In the genomic region with DNA sequence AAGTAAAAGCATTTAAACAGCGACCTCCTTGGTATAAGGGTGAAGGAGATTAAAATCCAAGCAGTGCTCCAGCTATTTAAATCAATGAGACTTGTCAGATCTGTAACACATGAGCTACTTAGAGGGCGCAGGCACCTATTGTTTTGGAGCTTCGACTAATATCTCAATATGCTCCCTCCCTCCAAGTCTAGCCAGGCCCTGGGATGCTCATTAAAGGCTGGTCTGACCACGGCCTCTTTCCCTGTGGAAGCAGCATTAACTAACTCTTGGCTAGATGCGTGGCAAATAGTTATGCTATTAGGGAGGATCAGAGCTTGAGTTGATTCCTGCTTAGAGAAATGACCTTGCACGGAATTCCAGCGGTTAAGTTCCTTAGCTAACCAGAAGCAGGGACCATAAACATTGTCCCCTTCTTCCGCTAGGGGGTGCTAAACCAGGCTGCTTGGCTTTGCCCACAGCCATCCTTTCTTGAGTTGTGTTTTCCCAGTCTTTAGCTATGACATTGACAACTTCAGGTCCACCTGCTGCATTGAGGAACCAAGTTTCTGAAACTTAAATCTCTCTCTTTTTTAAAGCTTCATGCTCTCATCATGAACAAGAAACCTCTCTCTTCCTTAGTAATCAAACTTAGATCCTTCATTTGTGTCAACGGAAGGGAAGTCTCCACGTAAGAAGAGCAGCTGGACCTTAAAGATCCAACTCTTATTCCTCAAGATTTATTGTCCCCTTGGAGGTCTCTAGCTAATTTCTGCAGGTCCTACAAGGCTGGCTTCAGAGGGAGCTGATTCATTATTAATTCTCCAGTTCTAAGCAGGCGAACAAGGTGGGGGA, we compare ENCODE assay signal across 10 cellular contexts.
A peak's percentile ranks its signal among the peaks of the same experiment; 100 is the strongest.
DNase-seq lines count a peak whose midpoint lies in the region; ATAC-seq, FAIRE-seq and TF ChIP-seq lines count a peak whose summit lies in the region.
"Had no signal": no experiment of that assay in that cellular context is flagged by ENCODE, and none has a peak within 500 bp of the region (broad histone marks: within the 10 kb centered on the region; RNA-seq: fewer than 3 reads in every experiment).

No MANE protein-coding gene starts in this region.

- FAIRE-seq in HepG2 (lab: Jason Lieb, UNC), result peak; percentile 78

- in situ Hi-C loops in KBM-7 (cut with MboI; ENCODE audit: low pct_unique_long_range_greater_than_20kb, low sequenced_read_pairs) (no loop called here), HepG2 (cut with HindIII; ENCODE audit: extremely low pct_ligation_motif_present, low pct_unique_long_range_greater_than_20kb) (no loop called here)

- no peak overlapping the region for H3K27ac ChIP-seq in HepG2 (ENCODE audit: extremely low read length, insufficient read depth, low read length)

- no peak overlapping the region for H3K27ac Mint-ChIP-seq in activated naive CD8-positive, alpha-beta T cell treated with anti-CD3 and anti-CD28 coated beads for 36 hours
- H3K27ac Mint-ChIP-seq: naive B cell; T-helper 1 cell treated with Interleukin-12 subunit alpha and Interleukin-12 subunit beta and Interleukin-4 antibody, amounts not matched to agents 30 μg/mL and 1 μg/mL, for 36 hours had no signal

- no peaks in the 10 kb centered on the region for H3K4me1 ChIP-seq in HepG2 (ENCODE audit: insufficient read depth, low read length)

- H3K4me1 Mint-ChIP-seq in activated naive CD8-positive, alpha-beta T cell treated with anti-CD3 and anti-CD28 coated beads for 36 hours, result no peaks in the 10 kb centered on the region

- no peak for TF ChIP-seq RAD21 in HepG2 (CRISPR knock-in tag; IDR thresholded peaks at IDR 0.05)

- peaks cover 0 to 4% of the 10 kb centered on the region in 2 experiments; a peak in 1 of 5 replicates for H3K27me3 ChIP-seq in HepG2 (ENCODE audit: control insufficient read depth in 1 of 2, insufficient read depth in 2 of 2, low read length in 2 of 2)

- H4K20me1 ChIP-seq in HepG2 (ENCODE audit: insufficient read depth, low read length), result no peaks in the 10 kb centered on the region

- peak; percentile 57 for TF ChIP-seq CTCF in HepG2 (CRISPR knock-in tag; IDR thresholded peaks at IDR 0.05)

- no peak overlapping the region for H3K9ac ChIP-seq in HepG2 (ENCODE audit: insufficient read depth, low read depth, low read length)

- POLR2A ChIA-PET in HepG2 (lab: Yijun Ruan, JAX), result no interaction called here

- H3K9me3 ChIP-seq in HepG2 (ENCODE audit: low read length), result no peaks in the 10 kb centered on the region

- H3K36me3 Mint-ChIP-seq in activated naive CD8-positive, alpha-beta T cell treated with anti-CD3 and anti-CD28 coated beads for 36 hours, result no peaks in the 10 kb centered on the region

- no peak for TF ChIP-seq POLR2A in HepG2 (IDR thresholded peaks at IDR 0.05; ENCODE audit: insufficient read depth in 1 of 2, low read depth in 2 of 2, low read length in 2 of 2)

- TF ChIP-seq EP300 in HepG2 (IDR thresholded peaks at IDR 0.05; ENCODE audit: low read depth in 2 of 2, low read length in 2 of 2) (no peak), HepG2 (CRISPR knock-in tag; IDR thresholded peaks at IDR 0.05; ENCODE audit: borderline replicate concordance) (no peak)

- no TSS peak for BruUV-seq in HepG2 (replicated peaks; lab: Mats Ljungman, UMichigan)

- WGBS in HepG2 (ENCODE audit: low lambda C conversion rate), result 34% methylated on average over 9 of the region's 11 CpGs

- CTCF ChIA-PET in HepG2 (lab: Yijun Ruan, JAX; ENCODE audit: low intra/inter-chr PET ratio, low total read pairs), result no interaction called here

- no peak overlapping the region for H2AFZ ChIP-seq in HepG2 (ENCODE audit: low read length)

- no peaks in the 10 kb centered on the region for H3K9me3 Mint-ChIP-seq in activated naive CD8-positive, alpha-beta T cell treated with anti-CD3 and anti-CD28 coated beads for 36 hours
- H3K9me3 Mint-ChIP-seq: T-helper 1 cell treated with Interleukin-12 subunit alpha and Interleukin-12 subunit beta and Interleukin-4 antibody, amounts not matched to agents 30 μg/mL and 1 μg/mL, for 36 hours had no signal

- H3K36me3 ChIP-seq in HepG2 (replicated peaks in 1 of 2; ENCODE audit: control insufficient read depth in 1 of 2, insufficient read depth in 2 of 2, low read length in 2 of 2), result no peaks in the 10 kb centered on the region

- no peaks in the 10 kb centered on the region for H3K79me2 ChIP-seq in HepG2 (ENCODE audit: insufficient read depth, low read length)

- H3K4me2 ChIP-seq in HepG2 (ENCODE audit: low read depth, low read length), result no peak overlapping the region

- intact Hi-C loops in HepG2 (cut with micrococcal nuclease; ENCODE audit: unreplicated experiment), result no loop called here

- peaks cover 24% of the 10 kb centered on the region for H3K27me3 Mint-ChIP-seq in activated naive CD8-positive, alpha-beta T cell treated with anti-CD3 and anti-CD28 coated beads for 36 hours

- H3K4me3 Mint-ChIP-seq in activated naive CD8-positive, alpha-beta T cell treated with anti-CD3 and anti-CD28 coated beads for 36 hours, result no peak overlapping the region
- H3K4me3 Mint-ChIP-seq: naive B cell; T-helper 1 cell treated with Interleukin-12 subunit alpha and Interleukin-12 subunit beta and Interleukin-4 antibody, amounts not matched to agents 30 μg/mL and 1 μg/mL, for 36 hours had no signal

- ATAC-seq in GM19324 (IDR thresholded peaks at IDR 0.05; ENCODE audit: low FRiP score, unreplicated experiment), result peak; percentile 68
- ATAC-seq in HepG2, result peak; percentile 84
- ATAC-seq in HG03135 (IDR thresholded peaks at IDR 0.05; ENCODE audit: unreplicated experiment), result no peak
- ATAC-seq in activated CD4-positive, CD25-positive, alpha-beta regulatory T cell treated with anti-CD3 and anti-CD28 coated beads, Interleukin-2, amount 50 U/mL, for 24 hours, result no peak

- DNase-seq in COLO829 (ENCODE audit: low spot score) (peak; percentile 43), KBM-7 (peak; percentile 42), HepG2 (ENCODE audit: low spot score) (peak; percentile 18)
- peak; percentile 5 for DNase-seq in activated naive CD8-positive, alpha-beta T cell treated with anti-CD3 and anti-CD28 coated beads for 36 hours
- no peak for DNase-seq in activated CD4-positive, CD25-positive, alpha-beta regulatory T cell (lab: John Stamatoyannopoulos, UW)
- DNase-seq: naive B cell had no signal

- no peak overlapping the region for H3K4me3 ChIP-seq in HepG2 (replicated peaks in 1 of 3; ENCODE audit: insufficient read depth in 1 of 3, low read depth in 2 of 3, low read length in 3 of 3)

TF ChIP-seq in HepG2, 621 proteins besides CTCF, POLR2A, EP300 and RAD21 (continues in another document):
- TF ChIP-seq MAF1 (CRISPR knock-in tag; IDR thresholded peaks at IDR 0.05; ENCODE audit: borderline replicate concordance) (no peak), ATF7 (IDR thresholded peaks at IDR 0.05) (no peak), ATF7 (CRISPR knock-in tag; IDR thresholded peaks at IDR 0.05) (no peak), ZNF672 (CRISPR knock-in tag; IDR thresholded peaks at IDR 0.05) (no peak), SOX5 (CRISPR knock-in tag; IDR thresholded peaks at IDR 0.05; ENCODE audit: borderline replicate concordance) (no peak), CBX1 (IDR thresholded peaks at IDR 0.05; ENCODE audit: low read depth) (no peak), ZSCAN12 (CRISPR knock-in tag; IDR thresholded peaks at IDR 0.05) (no peak), SCMH1 (CRISPR knock-in tag; IDR thresholded peaks at IDR 0.05; ENCODE audit: borderline replicate concordance) (no peak)
- TF ChIP-seq, protein P1, sequence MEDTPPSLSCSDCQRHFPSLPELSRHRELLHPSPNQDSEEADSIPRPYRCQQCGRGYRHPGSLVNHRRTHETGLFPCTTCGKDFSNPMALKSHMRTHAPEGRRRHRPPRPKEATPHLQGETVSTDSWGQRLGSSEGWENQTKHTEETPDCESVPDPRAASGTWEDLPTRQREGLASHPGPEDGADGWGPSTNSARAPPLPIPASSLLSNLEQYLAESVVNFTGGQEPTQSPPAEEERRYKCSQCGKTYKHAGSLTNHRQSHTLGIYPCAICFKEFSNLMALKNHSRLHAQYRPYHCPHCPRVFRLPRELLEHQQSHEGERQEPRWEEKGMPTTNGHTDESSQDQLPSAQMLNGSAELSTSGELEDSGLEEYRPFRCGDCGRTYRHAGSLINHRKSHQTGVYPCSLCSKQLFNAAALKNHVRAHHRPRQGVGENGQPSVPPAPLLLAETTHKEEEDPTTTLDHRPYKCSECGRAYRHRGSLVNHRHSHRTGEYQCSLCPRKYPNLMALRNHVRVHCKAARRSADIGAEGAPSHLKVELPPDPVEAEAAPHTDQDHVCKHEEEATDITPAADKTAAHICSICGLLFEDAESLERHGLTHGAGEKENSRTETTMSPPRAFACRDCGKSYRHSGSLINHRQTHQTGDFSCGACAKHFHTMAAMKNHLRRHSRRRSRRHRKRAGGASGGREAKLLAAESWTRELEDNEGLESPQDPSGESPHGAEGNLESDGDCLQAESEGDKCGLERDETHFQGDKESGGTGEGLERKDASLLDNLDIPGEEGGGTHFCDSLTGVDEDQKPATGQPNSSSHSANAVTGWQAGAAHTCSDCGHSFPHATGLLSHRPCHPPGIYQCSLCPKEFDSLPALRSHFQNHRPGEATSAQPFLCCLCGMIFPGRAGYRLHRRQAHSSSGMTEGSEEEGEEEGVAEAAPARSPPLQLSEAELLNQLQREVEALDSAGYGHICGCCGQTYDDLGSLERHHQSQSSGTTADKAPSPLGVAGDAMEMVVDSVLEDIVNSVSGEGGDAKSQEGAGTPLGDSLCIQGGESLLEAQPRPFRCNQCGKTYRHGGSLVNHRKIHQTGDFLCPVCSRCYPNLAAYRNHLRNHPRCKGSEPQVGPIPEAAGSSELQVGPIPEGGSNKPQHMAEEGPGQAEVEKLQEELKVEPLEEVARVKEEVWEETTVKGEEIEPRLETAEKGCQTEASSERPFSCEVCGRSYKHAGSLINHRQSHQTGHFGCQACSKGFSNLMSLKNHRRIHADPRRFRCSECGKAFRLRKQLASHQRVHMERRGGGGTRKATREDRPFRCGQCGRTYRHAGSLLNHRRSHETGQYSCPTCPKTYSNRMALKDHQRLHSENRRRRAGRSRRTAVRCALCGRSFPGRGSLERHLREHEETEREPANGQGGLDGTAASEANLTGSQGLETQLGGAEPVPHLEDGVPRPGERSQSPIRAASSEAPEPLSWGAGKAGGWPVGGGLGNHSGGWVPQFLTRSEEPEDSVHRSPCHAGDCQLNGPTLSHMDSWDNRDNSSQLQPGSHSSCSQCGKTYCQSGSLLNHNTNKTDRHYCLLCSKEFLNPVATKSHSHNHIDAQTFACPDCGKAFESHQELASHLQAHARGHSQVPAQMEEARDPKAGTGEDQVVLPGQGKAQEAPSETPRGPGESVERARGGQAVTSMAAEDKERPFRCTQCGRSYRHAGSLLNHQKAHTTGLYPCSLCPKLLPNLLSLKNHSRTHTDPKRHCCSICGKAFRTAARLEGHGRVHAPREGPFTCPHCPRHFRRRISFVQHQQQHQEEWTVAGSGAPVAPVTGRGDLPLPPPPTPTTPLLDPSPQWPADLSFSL (CRISPR knock-in tag; IDR thresholded peaks at IDR 0.05), result no peak

Comparison
In these comparisons a context has a peak if more than half of its experiments do, and no peak if none do; other contexts are left out.
1. DNase-seq: peak in COLO829 (single experiment), KBM-7 (single experiment), activated naive CD8-positive, alpha-beta T cell treated with anti-CD3 and anti-CD28 coated beads for 36 hours (single experiment) and HepG2 (single experiment); none in activated CD4-positive, CD25-positive, alpha-beta regulatory T cell (0 of 4).
2. ATAC-seq: peak in GM19324 (single experiment) and HepG2 (single experiment); none in HG03135 (single experiment) and activated CD4-positive, CD25-positive, alpha-beta regulatory T cell treated with anti-CD3 and anti-CD28 coated beads, Interleukin-2, amount 50 U/mL, for 24 hours (0 of 2).